ENCODE assay signal across 23 cellular contexts in genomic region chr4:112038861-112039260, GRCh38.
A peak's percentile ranks its signal among the peaks of the same experiment; 100 is the strongest.
DNase-seq lines count a peak whose midpoint lies in the region; ATAC-seq and TF ChIP-seq lines count a peak whose summit lies in the region.
"Had no signal": no experiment of that assay in that cellular context is flagged by ENCODE, and none has a peak within 500 bp of the region (broad histone marks: within the 10 kb centered on the region; RNA-seq: fewer than 3 reads in every experiment).

No MANE protein-coding gene starts in this region.

- H3K4me3 ChIP-seq in SJCRH30 (no peak overlapping the region), uterus (no peak overlapping the region)
- H3K4me3 ChIP-seq: heart right ventricle, sigmoid colon had no signal

- DNase-seq in H4 (ENCODE audit: low spot score): peak; percentile 9
- peak; percentile 76 to 90 for DNase-seq in SJCRH30
- peak; percentile 2 for DNase-seq in renal cortical epithelial cell (ENCODE audit: low read depth)
- no peak for DNase-seq in activated CD8-positive, alpha-beta memory T cell treated with anti-CD3 and anti-CD28 coated beads for 24 hours
- no peak for DNase-seq in uterus
- no peak for DNase-seq in GM13976 (ENCODE audit: low spot score)
- DNase-seq: activated CD4-positive, alpha-beta T cell treated with anti-CD3 and anti-CD28 coated beads for 48 hours; caudate nucleus; DMS79 treated with DMSO at 0.1 percent for 48 hours; effector CD4-positive, alpha-beta T cell; GOT3; heart right ventricle; NCI-H1048; NCI-H2029; NCI-H446; nucleus accumbens; sigmoid colon; stimulated activated CD4-positive, alpha-beta T cell treated with anti-CD3 and anti-CD28 coated beads, Interleukin-1b, Interleukin-23, amount 100 ng/mL, for 48 hours; stimulated activated naive CD8-positive, alpha-beta T cell treated with anti-CD3 and anti-CD28 coated beads, Interleukin-15, Interleukin-2, amounts not matched to agents 100 U/mL and 50 U/mL, for 24 hours; trophoblast cell had no signal

- H3K27me3 ChIP-seq in SJCRH30 (no peaks in the 10 kb centered on the region), uterus (no peaks in the 10 kb centered on the region)
- H3K27me3 ChIP-seq: sigmoid colon had no signal

- no peak for TF ChIP-seq POLR2A in uterus (IDR thresholded peaks at IDR 0.05)

- intact Hi-C loops in uterus (cut with DNase I; ENCODE audit: low total_unique reads): no loop called here

- peak; percentile 17 for ATAC-seq in esophagus mucosa
- ATAC-seq in HG03175 (IDR thresholded peaks at IDR 0.05; ENCODE audit: unreplicated experiment): no peak
- ATAC-seq: heart right ventricle; stimulated activated naive CD8-positive, alpha-beta T cell treated with anti-CD3 and anti-CD28 coated beads, Interleukin-15, Interleukin-2, amounts not matched to agents 100 U/mL and 50 U/mL, for 24 hours had no signal

- in situ Hi-C loops in GM13976 (cut with MboI; ENCODE audit: low sequenced_read_pairs, unreplicated experiment): loop anchor here (10.0 kb wide), 2 partner anchors 94 to 394 kb away; no protein-coding TSS in a partner anchor

- H3K9me3 ChIP-seq in SJCRH30 (replicated peaks): no peaks in the 10 kb centered on the region
- H3K9me3 ChIP-seq in uterus: no peaks in the 10 kb centered on the region
- H3K9me3 ChIP-seq: heart right ventricle, sigmoid colon had no signal

- H3K36me3 ChIP-seq in SJCRH30 (no peaks in the 10 kb centered on the region), uterus (no peaks in the 10 kb centered on the region)
- H3K36me3 ChIP-seq: heart right ventricle, sigmoid colon had no signal

- H3K4me1 ChIP-seq in SJCRH30 (peaks cover 18% of the 10 kb centered on the region), uterus (no peaks in the 10 kb centered on the region)
- H3K4me1 ChIP-seq: heart right ventricle had no signal

- TF ChIP-seq CTCF in uterus (IDR thresholded peaks at IDR 0.05) (no peak), GM13976 (IDR thresholded peaks at IDR 0.05; ENCODE audit: borderline replicate concordance, control extremely low read depth, extremely low read depth, insufficient read depth, missing control alignments) (no peak)

- H3K27ac ChIP-seq in SJCRH30: peak overlapping the region; percentile 61
- H3K27ac ChIP-seq in uterus: no peak overlapping the region
- H3K27ac ChIP-seq: heart right ventricle, RWPE1, sigmoid colon had no signal

Comparison
In these comparisons a context has a peak if more than half of its experiments do, and no peak if none do; other contexts are left out.
1. DNase-seq: peak in H4 (single experiment), SJCRH30 (2 of 2) and renal cortical epithelial cell (single experiment); none in activated CD8-positive, alpha-beta memory T cell treated with anti-CD3 and anti-CD28 coated beads for 24 hours (single experiment), uterus (0 of 2) and GM13976 (single experiment).